8 cellular contexts compared by ENCODE assay signal in genomic region chr11:47185305-47186075, GRCh38. TPM values are rescaled to one million over a fixed set of nuclear protein-coding genes. Genes with fewer than 3 reads are reported as not detected.
A peak's percentile ranks its signal among the peaks of the same experiment; 100 is the strongest.
DNase-seq lines count a peak whose midpoint lies in the region; ATAC-seq and TF ChIP-seq lines count a peak whose summit lies in the region.

No MANE protein-coding gene starts in this region.

- no peaks in the 10 kb centered on the region for H3K9me3 Mint-ChIP-seq in activated CD8-positive, alpha-beta memory T cell treated with anti-CD3 and anti-CD28 coated beads, Interleukin-2, amount 10 ng/mL, durations not matched to agents 7 days and 5 days (ENCODE audit: low read depth)

- no peak overlapping the region for H3K27ac Mint-ChIP-seq in activated CD8-positive, alpha-beta memory T cell treated with anti-CD3 and anti-CD28 coated beads, Interleukin-2, amount 10 ng/mL, durations not matched to agents 7 days and 5 days

- peaks cover 22% of the 10 kb centered on the region for H3K27me3 ChIP-seq in lower lobe of right lung (ENCODE audit: low read depth)
- no peaks in the 10 kb centered on the region for H3K27me3 ChIP-seq in tibial nerve

- H3K4me1 Mint-ChIP-seq in activated CD8-positive, alpha-beta memory T cell treated with anti-CD3 and anti-CD28 coated beads, Interleukin-2, amount 10 ng/mL, durations not matched to agents 7 days and 5 days: peaks cover 13% of the 10 kb centered on the region

- TF ChIP-seq CTCF in lower lobe of right lung (IDR thresholded peaks at IDR 0.05) (no peak), tibial nerve (IDR thresholded peaks at IDR 0.05) (no peak)

- CTCF ChIA-PET in activated CD8-positive, alpha-beta memory T cell treated with anti-CD3 and anti-CD28 coated beads, Interleukin-2, amount 10 ng/mL, durations not matched to agents 7 days and 5 days (lab: Charles Lee): interaction anchor here (0.5 to 2.0 kb wide), 3 partner anchors 28 to 74 kb away, joined by 3 to 11 read pairs (median 3); partner anchors contain the start of gene ACP2

- DNase-seq in activated CD8-positive, alpha-beta memory T cell treated with anti-CD3 and anti-CD28 coated beads, Interleukin-2, amount 10 ng/mL, durations not matched to agents 7 days and 5 days: no peak
- DNase-seq in activated CD8-positive, alpha-beta memory T cell treated with anti-CD3 and anti-CD28 coated beads, Interleukin-2, amount 50 U/mL, for 4 hours: no peak
- DNase-seq in RKO (ENCODE audit: low spot score) (peak; percentile 86), dermis blood vessel endothelial cell (peak; percentile 26), lower lobe of right lung (peak; percentile 84), tibial nerve (ENCODE audit: low spot score in 2 of 2) (peak in 1 of 2 donors; percentile 24), amniotic stem cell (lab: John Stamatoyannopoulos, UW) (no peak)

- no peaks in the 10 kb centered on the region for H3K36me3 Mint-ChIP-seq in activated CD8-positive, alpha-beta memory T cell treated with anti-CD3 and anti-CD28 coated beads, Interleukin-2, amount 10 ng/mL, durations not matched to agents 7 days and 5 days

- no peaks in the 10 kb centered on the region for H3K36me3 ChIP-seq in lower lobe of right lung
- H3K36me3 ChIP-seq in tibial nerve: peaks cover 0 to 20% (median 0%) of the 10 kb centered on the region in 3 donors

- H3K9me3 ChIP-seq in lower lobe of right lung (no peaks in the 10 kb centered on the region), tibial nerve (no peaks in the 10 kb centered on the region)

- TF ChIP-seq POLR2A in tibial nerve (IDR thresholded peaks at IDR 0.05): peak; percentile 46 to 61

- H3K4me1 ChIP-seq in lower lobe of right lung: peaks cover 31% of the 10 kb centered on the region
- H3K4me1 ChIP-seq in tibial nerve: peaks cover 0 to 60% (median 30%) of the 10 kb centered on the region in 4 donors

- intact Hi-C loops in lower lobe of right lung (cut with DNase I): no loop called here

- peak overlapping the region; percentile 11 for H3K4me3 Mint-ChIP-seq in activated CD8-positive, alpha-beta memory T cell treated with anti-CD3 and anti-CD28 coated beads, Interleukin-2, amount 10 ng/mL, durations not matched to agents 7 days and 5 days

- ATAC-seq in activated CD8-positive, alpha-beta memory T cell treated with anti-CD3 and anti-CD28 coated beads, Interleukin-2, amount 10 ng/mL, durations not matched to agents 7 days and 5 days: no peak
- ATAC-seq in lower lobe of right lung (peak; percentile 64 to 73), GM21526 (IDR thresholded peaks at IDR 0.05; ENCODE audit: low FRiP score, unreplicated experiment) (no peak)

- WGBS in tibial nerve, 2 donors: 2 to 5% methylated on average over 23 to 40 of the region's 50 CpGs

- H3K4me3 ChIP-seq in lower lobe of right lung (peak overlapping the region; percentile 76), tibial nerve (peak overlapping the region; percentile 47 to 84 (median 78))

- peak in 1 of 2 donors; percentile 79 for TF ChIP-seq EP300 in tibial nerve (IDR thresholded peaks at IDR 0.05)

- peaks cover 43% of the 10 kb centered on the region for H3K27me3 Mint-ChIP-seq in activated CD8-positive, alpha-beta memory T cell treated with anti-CD3 and anti-CD28 coated beads, Interleukin-2, amount 10 ng/mL, durations not matched to agents 7 days and 5 days

- peak overlapping the region; percentile 83 for H3K27ac ChIP-seq in lower lobe of right lung
- H3K27ac ChIP-seq in tibial nerve: peak overlapping the region; percentile 86 to 99 (median 92)

RNA-seq across cellular contexts. Expression of gene PACSIN3, which starts 0.7 kb away (rescaled TPM):
- total RNA-seq in activated CD8-positive, alpha-beta memory T cell treated with anti-CD3 and anti-CD28 coated beads, Interleukin-2, amount 10 ng/mL, durations not matched to agents 7 days and 5 days: 1 to 10 TPM in 1 of 2 experiments, under 1 TPM in 1; 0.64 to 2.2 TPM
- total RNA-seq in dermis blood vessel endothelial cell: 16.7 and 23.2 TPM in 2 replicates
- 28.6 TPM for total RNA-seq in lower lobe of right lung
- 10 to 100 TPM; 44.8 to 69.0 (median 61.6) TPM for total RNA-seq in tibial nerve

RNA-seq across cellular contexts. Expression of gene ARFGAP2, which starts 8.8 kb away (rescaled TPM):
- total RNA-seq in activated CD8-positive, alpha-beta memory T cell treated with anti-CD3 and anti-CD28 coated beads, Interleukin-2, amount 10 ng/mL, durations not matched to agents 7 days and 5 days: 100 to 1,000 TPM; 103 TPM
- total RNA-seq in dermis blood vessel endothelial cell (132 and 177 TPM in 2 replicates), lower lobe of right lung (90.9 TPM), tibial nerve (100 to 1,000 TPM; 164 to 209 (median 176) TPM)

RNA-seq across cellular contexts. Expression of gene DDB2, which starts 29.3 kb away (rescaled TPM):
- total RNA-seq in activated CD8-positive, alpha-beta memory T cell treated with anti-CD3 and anti-CD28 coated beads, Interleukin-2, amount 10 ng/mL, durations not matched to agents 7 days and 5 days: 100 to 1,000 TPM; 155 to 216 TPM
- total RNA-seq in dermis blood vessel endothelial cell: 59.2 and 71.9 TPM in 2 replicates
- 37.5 TPM for total RNA-seq in lower lobe of right lung
- total RNA-seq in tibial nerve: 10 to 100 TPM; 43.8 to 82.8 (median 52.4) TPM

Comparison
In these comparisons a context has a peak if more than half of its experiments do, and no peak if none do; other contexts are left out.
1. ATAC-seq: peak in lower lobe of right lung (2 of 2); none in activated CD8-positive, alpha-beta memory T cell treated with anti-CD3 and anti-CD28 coated beads, Interleukin-2, amount 10 ng/mL, durations not matched to agents 7 days and 5 days (single experiment) and GM21526 (single experiment).
2. DNase-seq: peak in RKO (single experiment), dermis blood vessel endothelial cell (single experiment) and lower lobe of right lung (single experiment); none in activated CD8-positive, alpha-beta memory T cell treated with anti-CD3 and anti-CD28 coated beads, Interleukin-2, amount 10 ng/mL, durations not matched to agents 7 days and 5 days (single experiment), activated CD8-positive, alpha-beta memory T cell treated with anti-CD3 and anti-CD28 coated beads, Interleukin-2, amount 50 U/mL, for 4 hours (single experiment) and amniotic stem cell (single experiment).